1 cellular context compared by ENCODE assay signal in genomic region chr17:8186787-8187516, GRCh38.
TF ChIP-seq lines count a peak whose summit lies in the region.

No MANE protein-coding gene starts in this region.

TF ChIP-seq in HepG2, 621 proteins besides CTCF, POLR2A, EP300 and RAD21 (continued from another document and continues in another):
- TF ChIP-seq ZNF609 (CRISPR knock-in tag; IDR thresholded peaks at IDR 0.05; ENCODE audit: borderline replicate concordance), result no peak
- TF ChIP-seq SNAI1 (CRISPR knock-in tag; IDR thresholded peaks at IDR 0.05; ENCODE audit: borderline replicate concordance), result peak; percentile 83; the same call in 1 of the 2 replicates
- TF ChIP-seq MYC (CRISPR knock-in tag; IDR thresholded peaks at IDR 0.05; ENCODE audit: borderline replicate concordance), result peak; percentile 52; the same call in 1 of the 2 replicates
- no peak for TF ChIP-seq CHCHD3 (CRISPR knock-in tag; IDR thresholded peaks at IDR 0.05)
- no peak for TF ChIP-seq RERE (CRISPR knock-in tag; IDR thresholded peaks at IDR 0.05; ENCODE audit: low read depth)
- no peak; the same call in 1 of the 2 replicates for TF ChIP-seq ATF2 (CRISPR knock-in tag; IDR thresholded peaks at IDR 0.05)
- no peak for TF ChIP-seq RFX1 (IDR thresholded peaks at IDR 0.05)
- TF ChIP-seq RBFOX2 (IDR thresholded peaks at IDR 0.05; ENCODE audit: low read depth, low read length), result no peak
- TF ChIP-seq CSRNP2 (CRISPR knock-in tag; conservative IDR thresholded peaks at IDR 0.05; ENCODE audit: low read depth), result no peak
- TF ChIP-seq FOSL1 (CRISPR knock-in tag; IDR thresholded peaks at IDR 0.05; ENCODE audit: borderline replicate concordance), result no peak
- TF ChIP-seq ZNF382 (CRISPR knock-in tag; IDR thresholded peaks at IDR 0.05; ENCODE audit: borderline replicate concordance), result no peak
- TF ChIP-seq ZFP1 (CRISPR knock-in tag; IDR thresholded peaks at IDR 0.05), result peak; percentile 50; the same call in 1 of the 2 replicates
- TF ChIP-seq AGO1 (IDR thresholded peaks at IDR 0.05; ENCODE audit: low read depth, low read length, poor library complexity, severe bottlenecking), result no peak
- TF ChIP-seq NFKBIZ (CRISPR knock-in tag; IDR thresholded peaks at IDR 0.05), result peak; percentile 46; the same call in 1 of the 2 replicates
- TF ChIP-seq PPARG (CRISPR knock-in tag; conservative IDR thresholded peaks at IDR 0.05), result no peak; the same call in none of the 2 replicates
- TF ChIP-seq ZFP36L2 (CRISPR knock-in tag; IDR thresholded peaks at IDR 0.05), result 0 out of 2 replicates have a peak, but pooled peaks have one; percentile 66
- TF ChIP-seq MIER3 (CRISPR knock-in tag; IDR thresholded peaks at IDR 0.05; ENCODE audit: borderline replicate concordance), result peak; percentile 55; the same call in 1 of the 2 replicates
- 0 out of 2 replicates have a peak, but pooled peaks have one; percentile 11 for TF ChIP-seq ZNF577 (CRISPR knock-in tag; IDR thresholded peaks at IDR 0.05; ENCODE audit: borderline replicate concordance, low read depth)
- no peak for TF ChIP-seq ATM (IDR thresholded peaks at IDR 0.05; ENCODE audit: borderline replicate concordance)
- no peak for TF ChIP-seq CREBL2 (CRISPR knock-in tag; IDR thresholded peaks at IDR 0.05; ENCODE audit: borderline replicate concordance)
- peak; percentile 83 for TF ChIP-seq FOXJ3 (CRISPR knock-in tag; IDR thresholded peaks at IDR 0.05; ENCODE audit: borderline replicate concordance)
- peak; percentile 8 for TF ChIP-seq CBX1 (IDR thresholded peaks at IDR 0.05; ENCODE audit: low read depth)
- no peak for TF ChIP-seq STAT6 (CRISPR knock-in tag; IDR thresholded peaks at IDR 0.05; ENCODE audit: borderline replicate concordance)
- TF ChIP-seq HDAC6 (IDR thresholded peaks at IDR 0.05; ENCODE audit: low read depth, low read length), result no peak
- TF ChIP-seq ZNF550 (CRISPR knock-in tag; IDR thresholded peaks at IDR 0.05; ENCODE audit: borderline replicate concordance), result no peak
- TF ChIP-seq POLR2AphosphoS5 (IDR thresholded peaks at IDR 0.05; ENCODE audit: low read depth, low read length), result no peak
- no peak for TF ChIP-seq SETDB1 (CRISPR knock-in tag; IDR thresholded peaks at IDR 0.05; ENCODE audit: borderline replicate concordance)
- peak; percentile 30; the same call in 1 of the 2 replicates for TF ChIP-seq ZNF792 (CRISPR knock-in tag; IDR thresholded peaks at IDR 0.05)
- TF ChIP-seq ZMAT3 (CRISPR knock-in tag; conservative IDR thresholded peaks at IDR 0.05), result peak; percentile 88; the same call in 1 of the 2 replicates
- TF ChIP-seq CEBPB (IDR thresholded peaks at IDR 0.05; ENCODE audit: borderline replicate concordance, low read depth, low read length), result no peak
- no peak; the same call in 1 of the 2 replicates for TF ChIP-seq FOXK2 (IDR thresholded peaks at IDR 0.05)
- no peak for TF ChIP-seq ZNF530 (CRISPR knock-in tag; IDR thresholded peaks at IDR 0.05; ENCODE audit: low read depth)
- no peak for TF ChIP-seq KDM5A (IDR thresholded peaks at IDR 0.05; ENCODE audit: borderline replicate concordance, low read length)
- TF ChIP-seq ZSCAN9 (CRISPR knock-in tag; IDR thresholded peaks at IDR 0.05; ENCODE audit: borderline replicate concordance), result no peak
- no peak for TF ChIP-seq ATRX (CRISPR knock-in tag; IDR thresholded peaks at IDR 0.05; ENCODE audit: borderline replicate concordance)
- TF ChIP-seq SNAPC4 (CRISPR knock-in tag; IDR thresholded peaks at IDR 0.05), result peak; percentile 86; the same call in 1 of the 2 replicates
- TF ChIP-seq ARNTL (CRISPR knock-in tag; IDR thresholded peaks at IDR 0.05), result no peak; the same call in 1 of the 2 replicates
